In genomic region chr1:43951021-43951985, GRCh38 we compare ENCODE assay signal across 24 cellular contexts. TPM values are rescaled to one million over a fixed set of nuclear protein-coding genes. Genes with fewer than 3 reads are reported as not detected.
DNase-seq lines count a peak whose midpoint lies in the region; ATAC-seq, FAIRE-seq and TF ChIP-seq lines count a peak whose summit lies in the region.
"Had no signal": no experiment of that assay in that cellular context is flagged by ENCODE, and none has a peak within 500 bp of the region (broad histone marks: within the 10 kb centered on the region; RNA-seq: fewer than 3 reads in every experiment).

No MANE protein-coding gene starts in this region.

- peaks cover 2% of the 10 kb centered on the region for H3K36me3 Mint-ChIP-seq in stimulated activated effector memory CD8-positive, alpha-beta T cell treated with anti-CD3 and anti-CD28 coated beads, Interleukin-12 subunit alpha, Interleukin-12 subunit beta, amount 100 ng/mL, for 72 hours
- peaks cover 2% of the 10 kb centered on the region for H3K36me3 Mint-ChIP-seq in T-helper 2 cell treated with Interferon-gamma antibody and Interleukin-4, amounts not matched to agents 5 μg/mL and 100 μg/mL, for 36 hours (ENCODE audit: low read depth)

- TF ChIP-seq CTCF in WERI-Rb-1 (IDR thresholded peaks at IDR 0.05; ENCODE audit: low read depth, low read length) (no peak), fibroblast of the aortic adventitia (IDR thresholded peaks at IDR 0.05; ENCODE audit: insufficient read depth, low read length) (no peak), breast epithelium (IDR thresholded peaks at IDR 0.05) (no peak)

- H3K27ac ChIP-seq in WERI-Rb-1: peak overlapping the region; percentile 56
- H3K27ac ChIP-seq in breast epithelium: no peak overlapping the region
- H3K27ac ChIP-seq: Peyer's patch, sigmoid colon had no signal

- peaks cover 37% of the 10 kb centered on the region for H3K4me1 Mint-ChIP-seq in stimulated activated effector memory CD8-positive, alpha-beta T cell treated with anti-CD3 and anti-CD28 coated beads, Interleukin-12 subunit alpha, Interleukin-12 subunit beta, amount 100 ng/mL, for 72 hours
- H3K4me1 Mint-ChIP-seq in T-helper 2 cell treated with Interferon-gamma antibody and Interleukin-4, amounts not matched to agents 5 μg/mL and 100 μg/mL, for 36 hours (ENCODE audit: low read depth): peaks cover 22% of the 10 kb centered on the region

- FAIRE-seq in H54 (lab: Jason Lieb, UNC): no peak
- FAIRE-seq: H1, TTC549 had no signal

- DNase-seq in H54 (ENCODE audit: insufficient read length, low spot score) (peak; percentile 31), WERI-Rb-1 (no peak), fibroblast of the aortic adventitia (ENCODE audit: low read depth) (peak; percentile 18), NCI-H524 treated with DMSO at 0.1 percent for 48 hours (lab: John Stamatoyannopoulos, UW) (no peak), islet precursor cell (no peak), breast epithelium (ENCODE audit: low spot score in 2 of 2) (no peak)
- DNase-seq in stimulated activated effector memory CD8-positive, alpha-beta T cell treated with anti-CD3 and anti-CD28 coated beads, Interleukin-12 subunit alpha, Interleukin-12 subunit beta, amount 100 ng/mL, for 72 hours (ENCODE audit: low spot score in 2 of 2): no peak
- DNase-seq in T-helper 2 cell treated with Interferon-gamma antibody and Interleukin-4, amounts not matched to agents 5 μg/mL and 100 μg/mL, for 36 hours (ENCODE audit: low spot score): no peak
- DNase-seq: activated CD4-positive, alpha-beta T cell treated with anti-CD3 and anti-CD28 coated beads, Interleukin-2, amount 10 ng/mL, durations not matched to agents 7 days and 5 days; activated CD8-positive, alpha-beta memory T cell treated with anti-CD3 and anti-CD28 coated beads, Interleukin-2, amount 50 U/mL, for 4 hours; activated gamma-delta T cell treated with Interleukin-2 at 50 U/mL for 16 hours; AML-193; amygdala; cerebellar nuclear complex; effector memory CD8-positive, alpha-beta T cell; NCI-H2171; NCI-H774; Peyer's patch; sigmoid colon; stimulated activated naive CD4-positive, alpha-beta T cell; trophoblast cell had no signal

- no peak overlapping the region for H3K4me3 Mint-ChIP-seq in stimulated activated effector memory CD8-positive, alpha-beta T cell treated with anti-CD3 and anti-CD28 coated beads, Interleukin-12 subunit alpha, Interleukin-12 subunit beta, amount 100 ng/mL, for 72 hours
- no peak overlapping the region for H3K4me3 Mint-ChIP-seq in T-helper 2 cell treated with Interferon-gamma antibody and Interleukin-4, amounts not matched to agents 5 μg/mL and 100 μg/mL, for 36 hours
- H3K4me3 Mint-ChIP-seq: activated CD4-positive, alpha-beta T cell treated with anti-CD3 and anti-CD28 coated beads, Interleukin-2, amount 10 ng/mL, durations not matched to agents 7 days and 5 days; effector memory CD8-positive, alpha-beta T cell had no signal

- H3K4me3 ChIP-seq in WERI-Rb-1 (ENCODE audit: low read depth, low read length): no peak overlapping the region
- H3K4me3 ChIP-seq in fibroblast of the aortic adventitia (ENCODE audit: low read depth, low read length): no peak overlapping the region
- no peak overlapping the region for H3K4me3 ChIP-seq in breast epithelium
- H3K4me3 ChIP-seq: lung, Peyer's patch, sigmoid colon had no signal

- peaks cover 19% of the 10 kb centered on the region for H3K36me3 ChIP-seq in WERI-Rb-1
- H3K36me3 ChIP-seq in breast epithelium: no peaks in the 10 kb centered on the region

- H3K27me3 Mint-ChIP-seq in T-helper 2 cell treated with Interferon-gamma antibody and Interleukin-4, amounts not matched to agents 5 μg/mL and 100 μg/mL, for 36 hours (ENCODE audit: low read depth): no peaks in the 10 kb centered on the region
- H3K27me3 Mint-ChIP-seq: activated CD4-positive, alpha-beta T cell treated with anti-CD3 and anti-CD28 coated beads, Interleukin-2, amount 10 ng/mL, durations not matched to agents 7 days and 5 days; effector memory CD8-positive, alpha-beta T cell had no signal

- intact Hi-C loops in breast epithelium (cut with DNase I; ENCODE audit: low total_unique reads): loop anchor here (10.0 kb wide), 1 partner anchor 1107 kb away; the partner anchor contains the start of gene ZNF691

- H3K9me3 Mint-ChIP-seq in stimulated activated effector memory CD8-positive, alpha-beta T cell treated with anti-CD3 and anti-CD28 coated beads, Interleukin-12 subunit alpha, Interleukin-12 subunit beta, amount 100 ng/mL, for 72 hours: no peaks in the 10 kb centered on the region
- H3K9me3 Mint-ChIP-seq in T-helper 2 cell treated with Interferon-gamma antibody and Interleukin-4, amounts not matched to agents 5 μg/mL and 100 μg/mL, for 36 hours: no peaks in the 10 kb centered on the region
- H3K9me3 Mint-ChIP-seq: activated CD4-positive, alpha-beta T cell treated with anti-CD3 and anti-CD28 coated beads, Interleukin-2, amount 10 ng/mL, durations not matched to agents 7 days and 5 days; effector memory CD8-positive, alpha-beta T cell had no signal

- TF ChIP-seq POLR2A in H54 (IDR thresholded peaks at IDR 0.05; ENCODE audit: low read depth, low read length): no peak
- TF ChIP-seq POLR2A in breast epithelium (IDR thresholded peaks at IDR 0.05): no peak

- no peak for ATAC-seq in stimulated activated effector memory CD8-positive, alpha-beta T cell treated with anti-CD3 and anti-CD28 coated beads, Interleukin-12 subunit alpha, Interleukin-12 subunit beta, amount 100 ng/mL, for 72 hours
- ATAC-seq: effector memory CD8-positive, alpha-beta T cell had no signal

- peak overlapping the region; percentile 29 for H3K27ac Mint-ChIP-seq in stimulated activated effector memory CD8-positive, alpha-beta T cell treated with anti-CD3 and anti-CD28 coated beads, Interleukin-12 subunit alpha, Interleukin-12 subunit beta, amount 100 ng/mL, for 72 hours
- H3K27ac Mint-ChIP-seq in T-helper 2 cell treated with Interferon-gamma antibody and Interleukin-4, amounts not matched to agents 5 μg/mL and 100 μg/mL, for 36 hours: no peak overlapping the region
- H3K27ac Mint-ChIP-seq: effector memory CD8-positive, alpha-beta T cell had no signal

- H3K9me3 ChIP-seq in WERI-Rb-1 (ENCODE audit: severe bottlenecking): no peaks in the 10 kb centered on the region
- H3K9me3 ChIP-seq in breast epithelium: no peaks in the 10 kb centered on the region
- H3K9me3 ChIP-seq: Peyer's patch, sigmoid colon had no signal

- H3K4me1 ChIP-seq in breast epithelium: peaks cover 7 to 12% of the 10 kb centered on the region in 2 donors

- H3K27me3 ChIP-seq in WERI-Rb-1 (ENCODE audit: insufficient read depth, low read depth, severe bottlenecking): no peaks in the 10 kb centered on the region
- H3K27me3 ChIP-seq in breast epithelium: no peaks in the 10 kb centered on the region
- H3K27me3 ChIP-seq: Peyer's patch, sigmoid colon had no signal

RNA-seq across cellular contexts. Expression of gene IPO13, which starts 4.6 kb away (rescaled TPM):
- total RNA-seq in fibroblast of the aortic adventitia (ENCODE audit: low replicate concordance) (16.2 and 20.8 TPM in 2 replicates), breast epithelium (10 to 100 TPM; 18.4 to 23.0 (median 20.5) TPM)

RNA-seq across cellular contexts. Expression of gene ARTN, which starts 17.7 kb away (rescaled TPM):
- total RNA-seq in fibroblast of the aortic adventitia (ENCODE audit: low replicate concordance): not detected in 2 replicates
- total RNA-seq in breast epithelium: 1 to 10 TPM in 2 of 3 donors, not detected in 1; 1.8 to 2.3 TPM

RNA-seq across cellular contexts. Expression of gene DPH2, which starts 18.5 kb away (rescaled TPM):
- 15.1 and 15.6 TPM in 2 replicates for total RNA-seq in fibroblast of the aortic adventitia (ENCODE audit: low replicate concordance)
- total RNA-seq in breast epithelium: 10 to 100 TPM; 16.2 to 22.0 (median 18.3) TPM

RNA-seq across cellular contexts. Expression of gene ATP6V0B, which starts 23.5 kb away (rescaled TPM):
- total RNA-seq in fibroblast of the aortic adventitia (ENCODE audit: low replicate concordance) (47.3 and 53.1 TPM in 2 replicates), breast epithelium (100 to 1,000 TPM; 131 to 156 (median 155) TPM)

RNA-seq across cellular contexts. Expression of gene B4GALT2, which starts 27.7 kb away (rescaled TPM):
- total RNA-seq in fibroblast of the aortic adventitia (ENCODE audit: low replicate concordance) (19.7 and 99.1 TPM in 2 replicates), breast epithelium (10 to 100 TPM; 19.8 to 49.9 (median 37.0) TPM)

Comparison
In these comparisons a context has a peak if more than half of its experiments do, and no peak if none do; other contexts are left out.
1. DNase-seq: peak in H54 (single experiment) and fibroblast of the aortic adventitia (single experiment); none in WERI-Rb-1 (single experiment), stimulated activated effector memory CD8-positive, alpha-beta T cell treated with anti-CD3 and anti-CD28 coated beads, Interleukin-12 subunit alpha, Interleukin-12 subunit beta, amount 100 ng/mL, for 72 hours (0 of 2), NCI-H524 treated with DMSO at 0.1 percent for 48 hours (single experiment), T-helper 2 cell treated with Interferon-gamma antibody and Interleukin-4, amounts not matched to agents 5 μg/mL and 100 μg/mL, for 36 hours (single experiment), islet precursor cell (single experiment) and breast epithelium (0 of 2).